8 cellular contexts compared by ENCODE assay signal in genomic region chr6:2765166-2765895, GRCh38. TPM values are rescaled to one million over a fixed set of nuclear protein-coding genes. Genes with fewer than 3 reads are reported as not detected.
DNase-seq lines count a peak whose midpoint lies in the region; ATAC-seq, FAIRE-seq and TF ChIP-seq lines count a peak whose summit lies in the region.

Gene WRNIP1 (plus strand): TSS chr6:2765393. CDS start chr6:2765623, 230 bp downstream.

- H4K20me1 ChIP-seq in OCI-LY3 (ENCODE audit: insufficient read depth, low read length): peaks cover 36% of the 10 kb centered on the region

- TF ChIP-seq CTCF in D721Med (IDR thresholded peaks at IDR 0.05; ENCODE audit: insufficient read depth, missing control alignments) (peak; percentile 52), OCI-LY3 (IDR thresholded peaks at IDR 0.05; ENCODE audit: low read depth, low read length) (peak; percentile 35)

- DNase-seq in D721Med (ENCODE audit: insufficient read length, low spot score) (peak; percentile 71), HuH-7.5 (ENCODE audit: low spot score) (peak; percentile 83), activated T-cell treated with anti-CD3 and anti-CD28 coated beads for 1 hour (ENCODE audit: low read depth) (peak; percentile 89), epidermal melanocyte (ENCODE audit: insufficient read length, low spot score) (peak; percentile 95)
- peak; percentile 91 to 94 for DNase-seq in stimulated activated CD8-positive, alpha-beta memory T cell treated with anti-CD3 and anti-CD28 coated beads, Interleukin-4, amount 100 ng/mL, for 1 hour (ENCODE audit: low read depth in 2 of 2, low spot score in 1 of 2)

- H3K4me1 ChIP-seq in OCI-LY3 (ENCODE audit: low read length): peaks cover 23% of the 10 kb centered on the region
- peaks cover 40% of the 10 kb centered on the region for H3K4me1 ChIP-seq in mononuclear cell (ENCODE audit: insufficient read depth, low read length)

- ATAC-seq in GM21526 (IDR thresholded peaks at IDR 0.05; ENCODE audit: low FRiP score, unreplicated experiment): peak; percentile 90

- peaks cover 20% of the 10 kb centered on the region for H3K36me3 ChIP-seq in OCI-LY3 (replicated peaks; ENCODE audit: low read depth, low read length)

- peak within 1 kb of the TSS; percentile 77 for H3K9ac ChIP-seq in OCI-LY3 (ENCODE audit: low read length)

- peak within 1 kb of the TSS; percentile 79 for H3K4me2 ChIP-seq in OCI-LY3 (ENCODE audit: low read length)

- peak within 1 kb of the TSS; percentile 75 for H3K27ac ChIP-seq in OCI-LY3 (ENCODE audit: low read length)

- H2AFZ ChIP-seq in OCI-LY3 (ENCODE audit: low read depth, low read length): peak within 1 kb of the TSS; percentile 62

- H3K4me3 ChIP-seq in OCI-LY3 (ENCODE audit: low read length): peak within 1 kb of the TSS; percentile 93
- peak within 1 kb of the TSS; percentile 76 for H3K4me3 ChIP-seq in mononuclear cell (ENCODE audit: low read length)

- H3K27me3 ChIP-seq in OCI-LY3 (ENCODE audit: low read depth, low read length) (no peaks in the 10 kb centered on the region), mononuclear cell (ENCODE audit: insufficient read depth, low read length) (no peaks in the 10 kb centered on the region)

- no peak for FAIRE-seq in D721Med (lab: Jason Lieb, UNC)

- H3K9me3 ChIP-seq in OCI-LY3 (ENCODE audit: insufficient read depth, low read length): no peaks in the 10 kb centered on the region
- no peaks in the 10 kb centered on the region for H3K9me3 ChIP-seq in mononuclear cell (ENCODE audit: low read depth, low read length)

- H3K79me2 ChIP-seq in OCI-LY3 (ENCODE audit: low read length): peaks cover 47% of the 10 kb centered on the region

RNA-seq across cellular contexts. Expression of gene WRNIP1, which starts in this region (rescaled TPM):
- 21.6 TPM for total RNA-seq in mononuclear cell

Comparison
In these comparisons a context has a peak if more than half of its experiments do, and no peak if none do; other contexts are left out.
1. Peak in every context shown above with its lines: DNase-seq, ATAC-seq, H3K4me3 ChIP-seq and H3K27ac ChIP-seq.